ENCODE assay signal across 11 cellular contexts in the genomic region with DNA sequence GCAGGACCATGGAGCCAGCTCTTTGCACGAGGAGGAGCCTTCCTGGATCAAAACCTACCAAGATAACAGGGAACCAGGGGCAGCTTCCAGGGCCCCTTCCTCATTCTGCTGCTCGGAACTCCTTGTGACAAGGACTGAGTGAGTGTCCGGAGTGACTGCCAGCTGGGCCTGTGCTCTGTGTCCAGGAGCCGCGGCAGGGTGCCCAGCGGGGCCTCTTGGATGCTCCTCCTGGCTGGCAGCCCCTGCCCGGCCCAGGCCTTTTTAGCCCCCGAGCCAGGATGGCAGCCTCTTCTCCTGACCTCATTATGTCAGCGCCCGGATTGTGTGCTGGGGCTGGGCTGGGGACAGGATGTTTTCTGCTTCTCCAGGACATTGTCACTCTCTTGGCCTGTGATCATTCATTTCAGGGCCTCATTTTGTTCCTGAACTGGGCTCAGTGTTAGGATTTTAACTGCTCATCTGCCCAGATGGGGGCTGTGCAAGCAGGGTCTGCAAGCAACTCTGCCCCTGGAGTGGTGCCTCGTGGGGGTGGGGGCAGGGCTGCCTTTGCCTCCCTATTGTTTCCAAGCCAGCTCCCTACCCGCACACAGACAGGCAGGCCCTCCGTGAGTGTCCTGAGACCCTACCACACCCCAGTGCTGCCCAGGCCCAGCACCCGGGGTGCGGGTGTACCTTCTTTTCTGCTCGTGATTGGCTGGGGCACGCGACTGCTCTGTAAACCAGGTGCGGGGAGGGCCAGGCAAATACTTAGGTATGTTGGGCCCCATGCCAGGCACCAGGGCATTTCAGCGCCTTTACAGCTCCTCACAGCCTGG.
DNase-seq lines count a peak whose midpoint lies in the region; ATAC-seq, FAIRE-seq and TF ChIP-seq lines count a peak whose summit lies in the region.
"Had no signal": no experiment of that assay in that cellular context is flagged by ENCODE, and none has a peak within 500 bp of the region (broad histone marks: within the 10 kb centered on the region; RNA-seq: fewer than 3 reads in every experiment).

No MANE protein-coding gene starts in this region.

- no peak for ATAC-seq in GM18867 (IDR thresholded peaks at IDR 0.05; ENCODE audit: unreplicated experiment)
- ATAC-seq in mucosa of descending colon: no peak
- no peak for ATAC-seq in HG03108 (IDR thresholded peaks at IDR 0.05; ENCODE audit: unreplicated experiment)
- ATAC-seq: PC-3 had no signal

- no peak for TF ChIP-seq POLR2A in prostate gland (IDR thresholded peaks at IDR 0.05)

- no peak overlapping the region for H3K9ac ChIP-seq in kidney (ENCODE audit: low read length in 2 of 2)

- intact Hi-C loops in dorsolateral prefrontal cortex (cut with DNase I): no loop called here
- intact Hi-C loops in kidney (cut with DNase I): no loop called here
- intact Hi-C loops in prostate gland (cut with DNase I): loop anchor here (5.0 kb wide), 1 partner anchor 36 kb away; no protein-coding TSS in a partner anchor
- intact Hi-C loops in mucosa of descending colon (cut with DNase I, micrococcal nuclease): no loop called here

- H3K4me3 ChIP-seq in HL-60 (replicated peaks; ENCODE audit: insufficient read depth, low read length) (no peak overlapping the region), dorsolateral prefrontal cortex (no peak overlapping the region), kidney (ENCODE audit: low read length in 2 of 2) (no peak overlapping the region), prostate gland (no peak overlapping the region), mucosa of descending colon (no peak overlapping the region)

- H3K4me1 ChIP-seq in kidney (ENCODE audit: control insufficient read depth in 1 of 2, insufficient read depth in 1 of 2, low read depth in 1 of 2, low read length in 2 of 2): peaks cover 18 to 42% of the 10 kb centered on the region in 2 donors
- peaks cover 27% of the 10 kb centered on the region for H3K4me1 ChIP-seq in prostate gland (replicated peaks)
- no peaks in the 10 kb centered on the region for H3K4me1 ChIP-seq in mucosa of descending colon (ENCODE audit: low read depth)

- H3K36me3 ChIP-seq in kidney (ENCODE audit: control insufficient read depth in 1 of 2, insufficient read depth in 2 of 2, low read length in 2 of 2) (no peaks in the 10 kb centered on the region), prostate gland (no peaks in the 10 kb centered on the region), mucosa of descending colon (ENCODE audit: low read depth) (no peaks in the 10 kb centered on the region)

- TF ChIP-seq CTCF in HL-60 (IDR thresholded peaks at IDR 0.05; ENCODE audit: insufficient read depth, low read length) (no peak), dorsolateral prefrontal cortex (IDR thresholded peaks at IDR 0.05 in 54 of 56, conservative IDR thresholded peaks at IDR 0.05 in 2 of 56; ENCODE audit: low read depth in 1 of 56, partially characterized antibody in 56 of 56) (no peak), kidney (IDR thresholded peaks at IDR 0.05; ENCODE audit: borderline replicate concordance, extremely low read depth, insufficient read depth) (no peak), prostate gland (IDR thresholded peaks at IDR 0.05) (no peak), mucosa of descending colon (IDR thresholded peaks at IDR 0.05) (no peak)

- 39% methylated on average over 16 of the region's 20 CpGs for WGBS in prostate gland

- H3K27ac ChIP-seq in HL-60 (replicated peaks) (peak overlapping the region; percentile 37), dorsolateral prefrontal cortex (peak overlapping the region in 27 of 59 donors; percentile 3 to 79 (median 38)), kidney (ENCODE audit: low read depth in 2 of 2, low read length in 2 of 2) (peak overlapping the region in 1 of 2 donors; percentile 51), prostate gland (peak overlapping the region; percentile 66 to 72)

- DNase-seq in HL-60 (ENCODE audit: low read depth in 1 of 2, low spot score in 1 of 2) (no peak), dorsolateral prefrontal cortex (peak in 8 of 10 donors; percentile 41 to 83 (median 61)), kidney (peak; percentile 81), prostate gland (ENCODE audit: low spot score) (peak; percentile 78), DMS153 treated with DMSO at 0.1 percent for 48 hours (lab: John Stamatoyannopoulos, UW; ENCODE audit: unreplicated experiment) (no peak), mucosa of descending colon (no peak)
- DNase-seq: GOT3, NCI-H2029, PC-3 had no signal

- H3K27me3 ChIP-seq in HL-60 (ENCODE audit: insufficient read depth, poor library complexity, severe bottlenecking) (no peaks in the 10 kb centered on the region), dorsolateral prefrontal cortex (no peaks in the 10 kb centered on the region), prostate gland (replicated peaks; ENCODE audit: insufficient read depth) (no peaks in the 10 kb centered on the region)

- no peaks in the 10 kb centered on the region for H3K9me3 ChIP-seq in kidney (ENCODE audit: control insufficient read depth in 1 of 2, low read length in 2 of 2)
- H3K9me3 ChIP-seq in prostate gland: no peaks in the 10 kb centered on the region
- no peaks in the 10 kb centered on the region for H3K9me3 ChIP-seq in mucosa of descending colon

- FAIRE-seq in kidney (lab: Jason Lieb, UNC): no peak

Comparison
In these comparisons a context has a peak if more than half of its experiments do, and no peak if none do; other contexts are left out.
1. DNase-seq: peak in dorsolateral prefrontal cortex (8 of 10), kidney (single experiment) and prostate gland (single experiment); none in HL-60 (0 of 2), DMS153 treated with DMSO at 0.1 percent for 48 hours (single experiment) and mucosa of descending colon (0 of 3).